ENCODE assay signal across 22 cellular contexts in genomic region chrX:2487366-2487765, GRCh38.
"Had no signal": no experiment of that assay in that cellular context is flagged by ENCODE, and none has a peak within 500 bp of the region (broad histone marks: within the 10 kb centered on the region; RNA-seq: fewer than 3 reads in every experiment).

No MANE protein-coding gene starts in this region.

- H3K27ac Mint-ChIP-seq: activated CD4-positive, alpha-beta memory T cell treated with anti-CD3 and anti-CD28 coated beads for 36 hours; activated naive CD4-positive, alpha-beta T cell treated with anti-CD3 and anti-CD28 coated beads for 36 hours; activated naive CD8-positive, alpha-beta T cell treated with anti-CD3 and anti-CD28 coated beads, Interleukin-2, amount 10 ng/mL, durations not matched to agents 7 days and 5 days; activated T-cell treated with anti-CD3 and anti-CD28 coated beads, Interleukin-2, amount 50 U/mL, for 72 hours had no signal

- H3K36me3 ChIP-seq: uterus had no signal

- H3K4me1 ChIP-seq: breast epithelium, prostate gland, uterus had no signal

- H3K4me1 Mint-ChIP-seq: activated naive CD8-positive, alpha-beta T cell treated with anti-CD3 and anti-CD28 coated beads, Interleukin-2, amount 10 ng/mL, durations not matched to agents 7 days and 5 days had no signal

- H3K4me3 ChIP-seq: coronary artery, gastroesophageal sphincter, heart left ventricle, prostate gland, testis, uterus had no signal

- H3K27me3 ChIP-seq: breast epithelium, gastroesophageal sphincter, heart left ventricle, testis, uterus had no signal

- H3K4me3 Mint-ChIP-seq: activated CD4-positive, alpha-beta memory T cell treated with anti-CD3 and anti-CD28 coated beads for 36 hours; activated naive CD4-positive, alpha-beta T cell treated with anti-CD3 and anti-CD28 coated beads for 36 hours; activated naive CD8-positive, alpha-beta T cell treated with anti-CD3 and anti-CD28 coated beads, Interleukin-2, amount 10 ng/mL, durations not matched to agents 7 days and 5 days; activated T-cell treated with anti-CD3 and anti-CD28 coated beads, Interleukin-2, amount 50 U/mL, for 72 hours; naive thymus-derived CD4-positive, alpha-beta T cell had no signal

- ATAC-seq: activated T-cell treated with anti-CD3 and anti-CD28 coated beads, Interleukin-2, amount 50 U/mL, for 72 hours; gastroesophageal sphincter; heart left ventricle; left cardiac atrium; naive thymus-derived CD4-positive, alpha-beta T cell had no signal

- H3K9me3 Mint-ChIP-seq: activated CD4-positive, alpha-beta memory T cell treated with anti-CD3 and anti-CD28 coated beads for 36 hours; activated naive CD4-positive, alpha-beta T cell treated with anti-CD3 and anti-CD28 coated beads for 36 hours; activated naive CD8-positive, alpha-beta T cell treated with anti-CD3 and anti-CD28 coated beads, Interleukin-2, amount 10 ng/mL, durations not matched to agents 7 days and 5 days; activated T-cell treated with anti-CD3 and anti-CD28 coated beads, Interleukin-2, amount 50 U/mL, for 72 hours had no signal

- H3K27ac ChIP-seq: coronary artery, epithelial cell of prostate, heart left ventricle, prostate gland had no signal

- H3K27me3 Mint-ChIP-seq: activated CD4-positive, alpha-beta memory T cell treated with anti-CD3 and anti-CD28 coated beads for 36 hours; activated naive CD8-positive, alpha-beta T cell treated with anti-CD3 and anti-CD28 coated beads, Interleukin-2, amount 10 ng/mL, durations not matched to agents 7 days and 5 days; naive thymus-derived CD4-positive, alpha-beta T cell had no signal

- H3K9me3 ChIP-seq: breast epithelium, gastroesophageal sphincter, heart left ventricle, prostate gland, testis, uterus had no signal

- DNase-seq: activated CD4-positive, alpha-beta memory T cell treated with anti-CD3 and anti-CD28 coated beads for 36 hours; activated CD4-positive, alpha-beta T cell treated with anti-CD3 and anti-CD28 coated beads for 4 hours; activated CD4-positive, CD25-positive, alpha-beta regulatory T cell; activated effector memory CD4-positive, alpha-beta T cell treated with Interleukin-2 at 50 U/mL for 16 hours; activated naive CD4-positive, alpha-beta T cell treated with anti-CD3 and anti-CD28 coated beads for 36 hours; activated naive CD8-positive, alpha-beta T cell treated with anti-CD3 and anti-CD28 coated beads, Interleukin-2, amount 10 ng/mL, durations not matched to agents 7 days and 5 days; activated T-cell treated with anti-CD3 and anti-CD28 coated beads, Interleukin-2, amount 50 U/mL, for 72 hours; amniotic stem cell; left cardiac atrium; mesendoderm; naive thymus-derived CD4-positive, alpha-beta T cell; stimulated activated CD4-positive, alpha-beta T cell treated with anti-CD3 and anti-CD28 coated beads, Interleukin-4, amount 100 ng/mL, for 1 hour; stimulated activated naive CD4-positive, alpha-beta T cell; testis; trophoblast cell; uterus had no signal
